9 cellular contexts compared by ENCODE assay signal in the genomic region with DNA sequence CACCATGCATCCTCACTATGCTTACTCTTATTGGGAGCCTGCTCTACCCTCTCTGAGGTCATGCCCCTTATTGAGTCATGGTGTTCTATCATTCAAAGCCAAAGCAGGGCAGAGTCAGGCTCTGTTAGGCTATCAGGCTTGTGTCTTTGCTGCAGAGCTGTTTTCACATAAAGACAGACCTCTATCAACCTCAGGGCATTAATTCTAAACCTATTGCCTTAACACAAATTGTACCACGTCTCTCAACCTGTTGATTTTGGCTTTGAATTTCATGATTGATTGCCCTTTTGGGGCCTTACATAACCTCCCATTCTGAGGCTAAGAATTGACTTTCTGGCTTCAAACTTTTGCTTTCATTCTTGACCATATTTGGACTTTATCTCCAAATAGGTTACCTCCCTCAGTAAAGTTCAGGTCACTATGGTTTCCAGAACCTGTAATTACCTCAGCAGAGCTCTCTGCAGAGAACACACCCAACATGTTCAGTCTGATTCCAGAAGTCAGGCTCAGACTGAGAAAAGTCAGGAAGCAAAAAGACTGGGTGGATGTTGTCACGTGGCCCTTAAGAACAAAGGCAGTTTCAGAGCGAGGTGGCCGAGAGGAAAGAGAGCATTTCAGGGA.
DNase-seq lines count a peak whose midpoint lies in the region; ATAC-seq, FAIRE-seq and TF ChIP-seq lines count a peak whose summit lies in the region.
"Had no signal": no experiment of that assay in that cellular context is flagged by ENCODE, and none has a peak within 500 bp of the region (broad histone marks: within the 10 kb centered on the region; RNA-seq: fewer than 3 reads in every experiment).

No MANE protein-coding gene starts in this region.

- no peaks in the 10 kb centered on the region for H3K9me3 ChIP-seq in K562 (replicated peaks; ENCODE audit: control insufficient read depth, insufficient read depth, low read depth, low read length)

- no peaks in the 10 kb centered on the region for H3K9me3 Mint-ChIP-seq in type B pancreatic cell
- H3K9me3 Mint-ChIP-seq in activated naive CD4-positive, alpha-beta T cell treated with anti-CD3 and anti-CD28 coated beads, Interleukin-2, amount 50 U/mL, for 72 hours: no peaks in the 10 kb centered on the region

- no peak for TF ChIP-seq EP300 in K562 (IDR thresholded peaks at IDR 0.05; ENCODE audit: low read length)

- BruUV-seq in K562 (replicated peaks; lab: Mats Ljungman, UMichigan): no TSS peak

- H3K79me2 ChIP-seq in K562 (ENCODE audit: control insufficient read depth, insufficient read depth, low read length): no peaks in the 10 kb centered on the region
- H3K79me2 ChIP-seq: parathyroid adenoma had no signal

- peak overlapping the region; percentile 63 for H3K4me2 ChIP-seq in K562 (ENCODE audit: insufficient read depth, low read length)

- POLR2A ChIA-PET in K562 (lab: Yijun Ruan, JAX): interaction anchor here (0.8 to 0.9 kb wide), 2 partner anchors 18 to 91 kb away, joined by 3 to 4 read pairs; no protein-coding TSS in a partner anchor

- in situ Hi-C loops in K562 (cut with MboI): no loop called here

- intact Hi-C loops in K562 (cut with micrococcal nuclease): no loop called here

- H2AFZ ChIP-seq in K562 (ENCODE audit: low read depth, low read length): peak overlapping the region; percentile 88
- H2AFZ ChIP-seq: parathyroid adenoma had no signal

- no peaks in the 10 kb centered on the region for H4K20me1 ChIP-seq in K562 (replicated peaks; ENCODE audit: control insufficient read depth, insufficient read depth, low read length)

- no peak for TF ChIP-seq POLR2A in K562 (conservative IDR thresholded peaks at IDR 0.05)

- peaks cover 45% of the 10 kb centered on the region for H3K4me1 Mint-ChIP-seq in type B pancreatic cell (ENCODE audit: unreplicated experiment)

- no peak overlapping the region for H3K4me3 ChIP-seq in K562

- CTCF ChIA-PET in K562 (lab: Yijun Ruan, JAX; ENCODE audit: low intra/inter-chr PET ratio): no interaction called here

- DNase-seq in K562 (ENCODE audit: extremely low read depth in 1 of 4, low spot score in 3 of 4) (peak in 2 of 4 experiments; percentile 14 to 50), kidney glomerular epithelial cell (lab: John Stamatoyannopoulos, UW) (peak; percentile 93), type B pancreatic cell (ENCODE audit: extremely low spot score, unreplicated experiment) (no peak)
- no peak for DNase-seq in activated naive CD4-positive, alpha-beta T cell treated with anti-CD3 and anti-CD28 coated beads, Interleukin-2, amount 50 U/mL, for 72 hours (ENCODE audit: low spot score in 2 of 2)
- DNase-seq in activated CD4-positive, alpha-beta T cell treated with anti-CD3 and anti-CD28 coated beads for 48 hours: no peak
- DNase-seq: NCI-H2171 treated with DMSO at 0.1 percent for 48 hours had no signal

- H3K36me3 ChIP-seq in K562 (ENCODE audit: control insufficient read depth, insufficient read depth, low read length): no peaks in the 10 kb centered on the region

- ATAC-seq in HG03378 (IDR thresholded peaks at IDR 0.05; ENCODE audit: unreplicated experiment) (peak; percentile 53), K562 (peak; percentile 85), GM21423 (IDR thresholded peaks at IDR 0.05; ENCODE audit: unreplicated experiment) (no peak)
- ATAC-seq in activated naive CD4-positive, alpha-beta T cell treated with anti-CD3 and anti-CD28 coated beads, Interleukin-2, amount 50 U/mL, for 72 hours: no peak

- peak overlapping the region; percentile 94 for H3K27ac Mint-ChIP-seq in type B pancreatic cell
- no peak overlapping the region for H3K27ac Mint-ChIP-seq in activated naive CD4-positive, alpha-beta T cell treated with anti-CD3 and anti-CD28 coated beads, Interleukin-2, amount 50 U/mL, for 72 hours

- peak overlapping the region; percentile 76 for H3K27ac ChIP-seq in K562 (ENCODE audit: extremely low read depth, low read depth, low read length)
- H3K27ac ChIP-seq: parathyroid adenoma had no signal

- WGBS in K562 (ENCODE audit: insufficient coverage, low coverage, missing lambda C conversion rate): 7% methylated on average over 4 of the region's 4 CpGs

- H3K27me3 ChIP-seq in K562 (ENCODE audit: control insufficient read depth in 2 of 2, insufficient read depth in 2 of 2, low read length in 2 of 2): no peaks in the 10 kb centered on the region

- H3K9ac ChIP-seq in K562 (ENCODE audit: insufficient read depth in 1 of 2, low read depth in 2 of 2, low read length in 2 of 2): peak overlapping the region in 1 of 2 experiments; percentile 47; a peak in 2 of 4 replicates
- H3K9ac ChIP-seq: parathyroid adenoma had no signal

- H3K4me3 Mint-ChIP-seq in type B pancreatic cell: peak overlapping the region; percentile 69

- no peak for TF ChIP-seq RAD21 in K562 (CRISPR knock-in tag; conservative IDR thresholded peaks at IDR 0.05 in 1 of 2, IDR thresholded peaks at IDR 0.05 in 1 of 2)

- peaks cover 0 to 25% of the 10 kb centered on the region in 2 experiments; a peak in 3 of 5 replicates for H3K4me1 ChIP-seq in K562 (replicated peaks in 1 of 2; ENCODE audit: control insufficient read depth in 2 of 2, insufficient read depth in 2 of 2, low read length in 2 of 2)
- H3K4me1 ChIP-seq: parathyroid adenoma had no signal

- FAIRE-seq in K562 (lab: Jason Lieb, UNC): peak; percentile 82

- TF ChIP-seq CTCF in K562 (IDR thresholded peaks at IDR 0.05 in 2 of 3, conservative IDR thresholded peaks at IDR 0.05 in 1 of 3; ENCODE audit: insufficient read depth in 2 of 3, low read depth in 1 of 3, low read length in 3 of 3) (no peak), type B pancreatic cell (conservative IDR thresholded peaks at IDR 0.05) (no peak)

- H3K36me3 Mint-ChIP-seq in type B pancreatic cell: no peaks in the 10 kb centered on the region
- H3K36me3 Mint-ChIP-seq in activated naive CD4-positive, alpha-beta T cell treated with anti-CD3 and anti-CD28 coated beads, Interleukin-2, amount 50 U/mL, for 72 hours: no peaks in the 10 kb centered on the region

- no peaks in the 10 kb centered on the region for H3K27me3 Mint-ChIP-seq in type B pancreatic cell

- H3K9me1 ChIP-seq in K562 (ENCODE audit: control insufficient read depth, insufficient read depth, low read length): no peaks in the 10 kb centered on the region

TF ChIP-seq in K562, 482 proteins besides CTCF, POLR2A, EP300 and RAD21 (continues in another document):
- TF ChIP-seq HSF4 (CRISPR knock-in tag; IDR thresholded peaks at IDR 0.05; ENCODE audit: borderline replicate concordance) (no peak), L3MBTL2 (IDR thresholded peaks at IDR 0.05) (peak; percentile 23; the same call in 1 of the 2 replicates), USF2 (CRISPR knock-in tag; IDR thresholded peaks at IDR 0.05) (peak; percentile 79)

Comparison
In these comparisons a context has a peak if more than half of its experiments do, and no peak if none do; other contexts are left out.
1. ATAC-seq: peak in HG03378 (single experiment) and K562 (single experiment); none in GM21423 (single experiment) and activated naive CD4-positive, alpha-beta T cell treated with anti-CD3 and anti-CD28 coated beads, Interleukin-2, amount 50 U/mL, for 72 hours (0 of 2).